31 cellular contexts compared by ENCODE assay signal in genomic region chr2:234272069-234272850, GRCh38.
DNase-seq lines count a peak whose midpoint lies in the region; ATAC-seq, FAIRE-seq and TF ChIP-seq lines count a peak whose summit lies in the region.
"Had no signal": no experiment of that assay in that cellular context is flagged by ENCODE, and none has a peak within 500 bp of the region (broad histone marks: within the 10 kb centered on the region; RNA-seq: fewer than 3 reads in every experiment).

No MANE protein-coding gene starts in this region.

- H3K4me1 Mint-ChIP-seq in activated naive CD4-positive, alpha-beta T cell treated with anti-CD3 and anti-CD28 coated beads, Interleukin-2, amount 50 U/mL, for 24 hours, result peaks cover 53% of the 10 kb centered on the region
- H3K4me1 Mint-ChIP-seq in activated CD4-positive, alpha-beta memory T cell treated with anti-CD3 and anti-CD28 coated beads for 36 hours (ENCODE audit: low read depth), result peaks cover 41% of the 10 kb centered on the region
- peaks cover 65% of the 10 kb centered on the region for H3K4me1 Mint-ChIP-seq in activated naive CD8-positive, alpha-beta T cell treated with anti-CD3 and anti-CD28 coated beads, Interleukin-2, amount 50 U/mL, for 24 hours
- H3K4me1 Mint-ChIP-seq in stimulated activated naive CD8-positive, alpha-beta T cell treated with anti-CD3 and anti-CD28 coated beads, Interleukin-15, Interleukin-2, amounts not matched to agents 100 ng/mL and 50 ng/mL, for 24 hours (ENCODE audit: low read depth), result peaks cover 76% of the 10 kb centered on the region
- H3K4me1 Mint-ChIP-seq: nephron had no signal

- CTCF ChIA-PET in activated CD4-positive, alpha-beta memory T cell treated with anti-CD3 and anti-CD28 coated beads for 36 hours (lab: Charles Lee), result interaction anchor here (0.7 to 2.2 kb wide), 5 partner anchors 9 to 21 kb away, joined by 3 to 7 read pairs (median 4); no protein-coding TSS in a partner anchor

- H3K9ac ChIP-seq in kidney (ENCODE audit: low read length in 2 of 2), result no peak overlapping the region
- H3K9ac ChIP-seq: parathyroid adenoma, SK-N-SH had no signal

- no peaks in the 10 kb centered on the region for H3K9me3 ChIP-seq in kidney (ENCODE audit: control insufficient read depth in 1 of 2, low read length in 2 of 2)
- H3K9me3 ChIP-seq: ascending aorta, gastroesophageal sphincter, HAP-1, left ventricle myocardium inferior, SK-N-SH, stomach, tibial artery had no signal

- intact Hi-C loops in activated CD4-positive, alpha-beta memory T cell treated with anti-CD3 and anti-CD28 coated beads for 36 hours (cut with micrococcal nuclease), result loop anchor here (1.0 kb wide), 1 partner anchor 14 kb away; no protein-coding TSS in a partner anchor
- intact Hi-C loops in kidney (cut with DNase I), result no loop called here

- H3K4me3 ChIP-seq in kidney (ENCODE audit: low read length in 2 of 2), result no peak overlapping the region
- H3K4me3 ChIP-seq: ascending aorta, gastroesophageal sphincter, HAP-1, left ventricle myocardium inferior, stomach, tibial artery had no signal

- H3K36me3 ChIP-seq in kidney (ENCODE audit: control insufficient read depth in 1 of 2, insufficient read depth in 2 of 2, low read length in 2 of 2), result no peaks in the 10 kb centered on the region
- H3K36me3 ChIP-seq: ascending aorta, gastroesophageal sphincter, HAP-1, left ventricle myocardium inferior, stomach, tibial artery had no signal

- no peak overlapping the region for H3K27ac ChIP-seq in kidney (ENCODE audit: low read depth in 2 of 2, low read length in 2 of 2)
- H3K27ac ChIP-seq: ascending aorta, gastroesophageal sphincter, left ventricle myocardium inferior, parathyroid adenoma, RWPE1, stomach, tibial artery had no signal

- H3K36me3 Mint-ChIP-seq in activated naive CD4-positive, alpha-beta T cell treated with anti-CD3 and anti-CD28 coated beads, Interleukin-2, amount 50 U/mL, for 24 hours, result no peaks in the 10 kb centered on the region
- no peaks in the 10 kb centered on the region for H3K36me3 Mint-ChIP-seq in activated CD4-positive, alpha-beta memory T cell treated with anti-CD3 and anti-CD28 coated beads for 36 hours
- peaks cover 16% of the 10 kb centered on the region for H3K36me3 Mint-ChIP-seq in activated naive CD8-positive, alpha-beta T cell treated with anti-CD3 and anti-CD28 coated beads, Interleukin-2, amount 50 U/mL, for 24 hours (ENCODE audit: low read depth)
- peaks cover 4% of the 10 kb centered on the region for H3K36me3 Mint-ChIP-seq in stimulated activated naive CD8-positive, alpha-beta T cell treated with anti-CD3 and anti-CD28 coated beads, Interleukin-15, Interleukin-2, amounts not matched to agents 100 ng/mL and 50 ng/mL, for 24 hours (ENCODE audit: low read depth)
- H3K36me3 Mint-ChIP-seq: mesothelial cell of epicardium had no signal

- H3K27me3 Mint-ChIP-seq in activated naive CD4-positive, alpha-beta T cell treated with anti-CD3 and anti-CD28 coated beads, Interleukin-2, amount 50 U/mL, for 24 hours, result no peaks in the 10 kb centered on the region
- H3K27me3 Mint-ChIP-seq in activated CD4-positive, alpha-beta memory T cell treated with anti-CD3 and anti-CD28 coated beads for 36 hours, result no peaks in the 10 kb centered on the region
- H3K27me3 Mint-ChIP-seq in activated naive CD8-positive, alpha-beta T cell treated with anti-CD3 and anti-CD28 coated beads, Interleukin-2, amount 50 U/mL, for 24 hours, result no peaks in the 10 kb centered on the region
- no peaks in the 10 kb centered on the region for H3K27me3 Mint-ChIP-seq in stimulated activated naive CD8-positive, alpha-beta T cell treated with anti-CD3 and anti-CD28 coated beads, Interleukin-15, Interleukin-2, amounts not matched to agents 100 ng/mL and 50 ng/mL, for 24 hours

- no peaks in the 10 kb centered on the region for H3K4me1 ChIP-seq in kidney (ENCODE audit: control insufficient read depth in 1 of 2, insufficient read depth in 1 of 2, low read depth in 1 of 2, low read length in 2 of 2)
- H3K4me1 ChIP-seq: ascending aorta, gastroesophageal sphincter, HAP-1, parathyroid adenoma, stomach, tibial artery had no signal

- DNase-seq in activated naive CD4-positive, alpha-beta T cell treated with anti-CD3 and anti-CD28 coated beads, Interleukin-2, amount 50 U/mL, for 16 hours, result no peak
- DNase-seq in activated CD4-positive, alpha-beta memory T cell treated with anti-CD3 and anti-CD28 coated beads for 36 hours, result no peak
- DNase-seq in activated naive CD8-positive, alpha-beta T cell treated with anti-CD3 and anti-CD28 coated beads, Interleukin-2, amount 50 U/mL, for 24 hours, result no peak
- DNase-seq in OCI-M2 (lab: John Stamatoyannopoulos, UW; ENCODE audit: unreplicated experiment), result no peak
- DNase-seq in kidney, result no peak
- DNase-seq: activated effector memory CD4-positive, alpha-beta T cell treated with anti-CD3 and anti-CD28 coated beads, Interleukin-2, amount 50 U/mL, for 16 hours; C1 segment of cervical spinal cord; caudate nucleus; hippocampal formation; left ventricle myocardium inferior; NCI-H1105; NCI-H2029; NCI-H2227 treated with DMSO at 0.1 percent for 48 hours; right cardiac atrium; SK-N-SH; stimulated activated CD4-positive, alpha-beta T cell treated with anti-CD3 and anti-CD28 coated beads, Interleukin-4, amount 100 ng/mL, for 4 hours; stomach; T-helper 9 cell; tibial artery had no signal

- no peak overlapping the region for H3K4me3 Mint-ChIP-seq in activated naive CD4-positive, alpha-beta T cell treated with anti-CD3 and anti-CD28 coated beads, Interleukin-2, amount 50 U/mL, for 24 hours
- H3K4me3 Mint-ChIP-seq in activated CD4-positive, alpha-beta memory T cell treated with anti-CD3 and anti-CD28 coated beads for 36 hours, result no peak overlapping the region
- H3K4me3 Mint-ChIP-seq in activated naive CD8-positive, alpha-beta T cell treated with anti-CD3 and anti-CD28 coated beads, Interleukin-2, amount 50 U/mL, for 24 hours, result peak overlapping the region; percentile 27
- peak overlapping the region; percentile 62 for H3K4me3 Mint-ChIP-seq in stimulated activated naive CD8-positive, alpha-beta T cell treated with anti-CD3 and anti-CD28 coated beads, Interleukin-15, Interleukin-2, amounts not matched to agents 100 ng/mL and 50 ng/mL, for 24 hours
- H3K4me3 Mint-ChIP-seq: dendritic cell treated with granulocyte-macrophage colony-stimulating factor and Interleukin-4, amounts not matched to agents 40 ng/mL and 50 ng/mL, for 4 days; mesothelial cell of epicardium; nephron had no signal

- ATAC-seq in activated naive CD8-positive, alpha-beta T cell treated with anti-CD3 and anti-CD28 coated beads, Interleukin-2, amount 50 U/mL, for 24 hours, result peak; percentile 50
- ATAC-seq in HG03457 (IDR thresholded peaks at IDR 0.05; ENCODE audit: unreplicated experiment), result no peak
- ATAC-seq: gastroesophageal sphincter, right cardiac atrium had no signal

- H3K9me3 Mint-ChIP-seq in activated naive CD4-positive, alpha-beta T cell treated with anti-CD3 and anti-CD28 coated beads, Interleukin-2, amount 50 U/mL, for 24 hours, result no peaks in the 10 kb centered on the region
- no peaks in the 10 kb centered on the region for H3K9me3 Mint-ChIP-seq in activated CD4-positive, alpha-beta memory T cell treated with anti-CD3 and anti-CD28 coated beads for 36 hours
- H3K9me3 Mint-ChIP-seq in activated naive CD8-positive, alpha-beta T cell treated with anti-CD3 and anti-CD28 coated beads, Interleukin-2, amount 50 U/mL, for 24 hours, result peaks cover 4% of the 10 kb centered on the region
- no peaks in the 10 kb centered on the region for H3K9me3 Mint-ChIP-seq in stimulated activated naive CD8-positive, alpha-beta T cell treated with anti-CD3 and anti-CD28 coated beads, Interleukin-15, Interleukin-2, amounts not matched to agents 100 ng/mL and 50 ng/mL, for 24 hours
- H3K9me3 Mint-ChIP-seq: dendritic cell treated with granulocyte-macrophage colony-stimulating factor and Interleukin-4, amounts not matched to agents 40 ng/mL and 50 ng/mL, for 4 days; nephron had no signal

- POLR2A ChIA-PET in activated CD4-positive, alpha-beta memory T cell treated with anti-CD3 and anti-CD28 coated beads for 36 hours (lab: Charles Lee), result interaction anchor here (0.9 kb wide), 1 partner anchor 223 kb away, joined by 3 read pairs; no protein-coding TSS in a partner anchor

- no peak for FAIRE-seq in kidney (lab: Jason Lieb, UNC)
- FAIRE-seq: endometrium had no signal

- no peak for TF ChIP-seq CTCF in kidney (IDR thresholded peaks at IDR 0.05; ENCODE audit: borderline replicate concordance, extremely low read depth, insufficient read depth)

- H3K27ac Mint-ChIP-seq in activated naive CD4-positive, alpha-beta T cell treated with anti-CD3 and anti-CD28 coated beads, Interleukin-2, amount 50 U/mL, for 24 hours, result peak overlapping the region; percentile 39
- peak overlapping the region; percentile 55 for H3K27ac Mint-ChIP-seq in activated CD4-positive, alpha-beta memory T cell treated with anti-CD3 and anti-CD28 coated beads for 36 hours
- H3K27ac Mint-ChIP-seq in activated naive CD8-positive, alpha-beta T cell treated with anti-CD3 and anti-CD28 coated beads, Interleukin-2, amount 50 U/mL, for 24 hours, result peak overlapping the region; percentile 88
- peak overlapping the region; percentile 96 for H3K27ac Mint-ChIP-seq in stimulated activated naive CD8-positive, alpha-beta T cell treated with anti-CD3 and anti-CD28 coated beads, Interleukin-15, Interleukin-2, amounts not matched to agents 100 ng/mL and 50 ng/mL, for 24 hours
- H3K27ac Mint-ChIP-seq: dendritic cell treated with granulocyte-macrophage colony-stimulating factor and Interleukin-4, amounts not matched to agents 40 ng/mL and 50 ng/mL, for 4 days; mesothelial cell of epicardium; nephron had no signal

Comparison
In these comparisons a context has a peak if more than half of its experiments do, and no peak if none do; other contexts are left out.
1. H3K27ac Mint-ChIP-seq: peak in every context shown above with its lines; median percentile 96 in stimulated activated naive CD8-positive, alpha-beta T cell treated with anti-CD3 and anti-CD28 coated beads, Interleukin-15, Interleukin-2, amounts not matched to agents 100 ng/mL and 50 ng/mL, for 24 hours; 88 in activated naive CD8-positive, alpha-beta T cell treated with anti-CD3 and anti-CD28 coated beads, Interleukin-2, amount 50 U/mL, for 24 hours; 55 in activated CD4-positive, alpha-beta memory T cell treated with anti-CD3 and anti-CD28 coated beads for 36 hours; 39 in activated naive CD4-positive, alpha-beta T cell treated with anti-CD3 and anti-CD28 coated beads, Interleukin-2, amount 50 U/mL, for 24 hours.
2. H3K4me3 Mint-ChIP-seq: peak in activated naive CD8-positive, alpha-beta T cell treated with anti-CD3 and anti-CD28 coated beads, Interleukin-2, amount 50 U/mL, for 24 hours (single experiment) and stimulated activated naive CD8-positive, alpha-beta T cell treated with anti-CD3 and anti-CD28 coated beads, Interleukin-15, Interleukin-2, amounts not matched to agents 100 ng/mL and 50 ng/mL, for 24 hours (single experiment); none in activated naive CD4-positive, alpha-beta T cell treated with anti-CD3 and anti-CD28 coated beads, Interleukin-2, amount 50 U/mL, for 24 hours (single experiment) and activated CD4-positive, alpha-beta memory T cell treated with anti-CD3 and anti-CD28 coated beads for 36 hours (single experiment).